8 cellular contexts compared by ENCODE assay signal in genomic region chr5:40570408-40571129, GRCh38.
DNase-seq lines count a peak whose midpoint lies in the region; ATAC-seq and TF ChIP-seq lines count a peak whose summit lies in the region.

No MANE protein-coding gene starts in this region.

- H3K27me3 ChIP-seq in CD8-positive, alpha-beta T cell (ENCODE audit: insufficient read depth, low read length) = no peaks in the 10 kb centered on the region

- CTCF ChIA-PET in CD8-positive, alpha-beta T cell (lab: Charles Lee) = no interaction called here

- TF ChIP-seq CTCF in AG10803 (conservative IDR thresholded peaks at IDR 0.05; ENCODE audit: low read length) = no peak
- no peak for TF ChIP-seq CTCF in CD8-positive, alpha-beta T cell (IDR thresholded peaks at IDR 0.05)

- peaks cover 7% of the 10 kb centered on the region for H3K4me1 Mint-ChIP-seq in CD8-positive, alpha-beta T cell (ENCODE audit: low read depth)

- no peaks in the 10 kb centered on the region for H3K9me3 Mint-ChIP-seq in CD8-positive, alpha-beta T cell

- no peaks in the 10 kb centered on the region for H3K9me3 ChIP-seq in CD8-positive, alpha-beta T cell (ENCODE audit: low read length)

- no peak overlapping the region for H3K4me3 ChIP-seq in AG10803 (ENCODE audit: low read length)
- H3K4me3 ChIP-seq in CD8-positive, alpha-beta T cell (ENCODE audit: low read depth, low read length) = no peak overlapping the region

- H3K27ac Mint-ChIP-seq in CD8-positive, alpha-beta T cell = no peak overlapping the region

- POLR2A ChIA-PET in CD8-positive, alpha-beta T cell (lab: Charles Lee) = interaction anchor here (1.3 kb wide), 1 partner anchor 139 kb away, joined by 4 read pairs; no protein-coding TSS in a partner anchor

- H3K4me3 Mint-ChIP-seq in CD8-positive, alpha-beta T cell = no peak overlapping the region

- DNase-seq in AG10803 (ENCODE audit: low read depth) (peak; percentile 42), fibroblast of gingiva (ENCODE audit: low read depth) (peak; percentile 42), COR-L47 (lab: John Stamatoyannopoulos, UW) (no peak), NCI-H2029 treated with DMSO at 0.1 percent for 48 hours (lab: John Stamatoyannopoulos, UW) (no peak), DMS153 (lab: John Stamatoyannopoulos, UW) (no peak)
- DNase-seq in CD8-positive, alpha-beta T cell = no peak

- H3K27me3 Mint-ChIP-seq in CD8-positive, alpha-beta T cell (ENCODE audit: low read depth) = no peaks in the 10 kb centered on the region

- intact Hi-C loops in CD8-positive, alpha-beta T cell (cut with DNase I, micrococcal nuclease) = no loop called here

- ATAC-seq in GM19372 (IDR thresholded peaks at IDR 0.05; ENCODE audit: low read depth, unreplicated experiment) = peak; percentile 87
- ATAC-seq in HG03196 (IDR thresholded peaks at IDR 0.05; ENCODE audit: unreplicated experiment) = peak; percentile 87
- no peak for ATAC-seq in CD8-positive, alpha-beta T cell

- no peaks in the 10 kb centered on the region for H3K4me1 ChIP-seq in CD8-positive, alpha-beta T cell (ENCODE audit: insufficient read depth, low read length)

- H3K27ac ChIP-seq in CD8-positive, alpha-beta T cell (ENCODE audit: low read depth, low read length) = no peak overlapping the region

- no peaks in the 10 kb centered on the region for H3K36me3 Mint-ChIP-seq in CD8-positive, alpha-beta T cell

- H3K36me3 ChIP-seq in CD8-positive, alpha-beta T cell (ENCODE audit: insufficient read depth, low read length) = no peaks in the 10 kb centered on the region

Comparison
In these comparisons a context has a peak if more than half of its experiments do, and no peak if none do; other contexts are left out.
1. DNase-seq: peak in AG10803 (single experiment) and fibroblast of gingiva (single experiment); none in COR-L47 (single experiment), NCI-H2029 treated with DMSO at 0.1 percent for 48 hours (single experiment), CD8-positive, alpha-beta T cell (0 of 7) and DMS153 (single experiment).